6 cellular contexts compared by ENCODE assay signal in the genomic region with DNA sequence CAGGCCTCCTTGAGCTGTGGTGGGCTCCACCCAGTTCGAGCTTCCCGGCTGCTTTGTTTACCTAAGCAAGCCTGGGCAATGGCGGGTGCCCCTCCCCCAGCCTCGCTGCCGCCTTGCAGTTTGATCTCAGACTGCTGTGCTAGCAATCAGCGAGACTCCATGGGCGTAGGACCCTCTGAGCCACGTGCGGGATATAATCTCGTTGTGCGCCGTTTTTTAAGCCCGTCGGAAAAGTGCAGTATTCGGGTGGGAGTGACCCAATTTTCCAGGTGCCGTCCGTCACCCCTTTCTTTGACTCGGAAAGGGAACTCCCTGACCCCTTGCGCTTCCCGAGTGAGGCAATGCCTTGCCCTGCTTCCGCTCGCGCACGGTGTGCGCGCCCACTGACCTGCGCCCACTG.
DNase-seq lines count a peak whose midpoint lies in the region; FAIRE-seq and TF ChIP-seq lines count a peak whose summit lies in the region.
"Not testable (repeated sequence)": the region's sequence is repeated elsewhere in the genome, so short reads cannot be mapped to it uniquely, and the experiment has no call there.

No MANE protein-coding gene starts in this region.

- not testable (repeated sequence) for H3K36me3 Mint-ChIP-seq in neural crest cell (ENCODE audit: low read depth)

- not testable (repeated sequence) for H3K9me3 ChIP-seq in HUES64 (ENCODE audit: insufficient read depth, low read depth, low read length); H1 (ENCODE audit: insufficient read depth in 2 of 2, low read depth in 1 of 2, low read length in 1 of 2); iPS DF 6.9 (ENCODE audit: control insufficient read depth, insufficient read depth, low read length)

- CTCF ChIA-PET in HEK293T (lab: Yijun Ruan, JAX): not testable (repeated sequence)
- CTCF ChIA-PET in H1 (lab: Charles Lee; ENCODE audit: partially characterized antibody): interaction anchor here (1.6 to 1.8 kb wide), 3 partner anchors 9 to 21 kb away, joined by 4 read pairs; no protein-coding TSS in a partner anchor

- not testable (repeated sequence) for H4K5ac ChIP-seq in H1 (ENCODE audit: insufficient read length, low read depth, low read length)

- not testable (repeated sequence) for H2BK20ac ChIP-seq in H1 (ENCODE audit: low read length)

- not testable (repeated sequence) for TF ChIP-seq POLR2A in H1 (IDR thresholded peaks at IDR 0.05; ENCODE audit: control extremely low read depth in 1 of 2, low read depth in 2 of 2, low read length in 2 of 2)

- H4K8ac ChIP-seq in H1 (ENCODE audit: extremely low read depth, insufficient read depth, low read length): peak overlapping the region; percentile 25; the same call in 1 of the 2 replicates

- 15% methylated on average over 24 of the region's 27 CpGs for WGBS in HUES64
- WGBS in H1 (ENCODE audit: extremely low coverage in 1 of 2, insufficient coverage in 1 of 2, insufficient read length in 1 of 2, insufficient replicate concordance in 2 of 2, low coverage in 1 of 2, low lambda C conversion rate in 2 of 2, missing lambda C conversion rate in 1 of 2), 2 experiments: 54% methylated on average over 21 of the region's 27 CpGs; no CpG with 5 or more reads in 1 of the 2 experiments
- no CpG with 5 or more reads among the region's 27 CpGs for WGBS in iPS DF 6.9 (ENCODE audit: insufficient coverage, insufficient read length)

- not testable (repeated sequence) for H3K18ac ChIP-seq in H1 (ENCODE audit: extremely low read depth, low read length)

- H3K4me1 Mint-ChIP-seq in neural crest cell: peaks cover 18% of the 10 kb centered on the region

- TF ChIP-seq RAD21 in H1 (IDR thresholded peaks at IDR 0.05 in 1 of 2, conservative IDR thresholded peaks at IDR 0.05 in 1 of 2; ENCODE audit: low read depth in 2 of 2, low read length in 2 of 2): not testable (repeated sequence)

- H2BK12ac ChIP-seq in H1 (ENCODE audit: low read depth, low read length): peak overlapping the region; percentile 94; the same call in 1 of the 2 replicates

- H3K27ac Mint-ChIP-seq in neural crest cell (ENCODE audit: unreplicated experiment): peak overlapping the region; percentile 92

- H3K9me3 Mint-ChIP-seq in neural crest cell: not testable (repeated sequence)

- not testable (repeated sequence) for H3K79me2 ChIP-seq in H1 (ENCODE audit: control insufficient read depth in 1 of 2, insufficient read depth in 2 of 2, low read length in 2 of 2)

- not testable (repeated sequence) for H3K14ac ChIP-seq in H1 (ENCODE audit: insufficient read length)

- not testable (repeated sequence) for DNase-seq in H7; HEK293T (ENCODE audit: extremely low spot score); iPS DF 6.9 (ENCODE audit: low read depth, low spot score); neural crest cell (ENCODE audit: low read depth, low spot score)
- DNase-seq in H1 (ENCODE audit: low read depth in 1 of 2, low spot score in 2 of 2): peak in 1 of 2 experiments; percentile 69

- H3K4me3 Mint-ChIP-seq in neural crest cell: peak overlapping the region; percentile 59

- not testable (repeated sequence) for H3K23me2 ChIP-seq in H1 (ENCODE audit: low read depth, low read length)

- H3K56ac ChIP-seq in H1 (replicated peaks; ENCODE audit: insufficient read length, low read depth, low read length): not testable (repeated sequence)

- not testable (repeated sequence) for H3K36me3 ChIP-seq in H7 (replicated peaks; ENCODE audit: control insufficient read depth, insufficient read depth, low read length); HUES64 (ENCODE audit: insufficient read depth, low read length); H1 (ENCODE audit: control insufficient read depth in 2 of 4, insufficient read depth in 4 of 4, low read length in 3 of 4); iPS DF 6.9 (ENCODE audit: control insufficient read depth, insufficient read depth, low read length)

- H2BK120ac ChIP-seq in H1 (replicated peaks; ENCODE audit: low read depth, low read length): not testable (repeated sequence)

- H3K9ac ChIP-seq in HUES64 (ENCODE audit: low read depth, low read length) (peak overlapping the region; percentile 56), H1 (replicated peaks in 1 of 4; ENCODE audit: extremely low read depth in 1 of 4, low read depth in 3 of 4, low read length in 3 of 4) (peak overlapping the region in 2 of 4 experiments; percentile 22 to 48; a peak in 3 of 7 replicates)

- not testable (repeated sequence) for H3K27me3 Mint-ChIP-seq in neural crest cell (ENCODE audit: low read depth)

- not testable (repeated sequence) for H3K27ac ChIP-seq in HUES64 (ENCODE audit: low read depth, low read length); H1 (ENCODE audit: low read depth, low read length); iPS DF 6.9 (ENCODE audit: low read length)

- H4K20me1 ChIP-seq in H1 (replicated peaks in 1 of 2; ENCODE audit: control insufficient read depth in 1 of 2, insufficient read depth in 2 of 2, low read length in 2 of 2): not testable (repeated sequence)

- H3K4me3 ChIP-seq in H7 (ENCODE audit: insufficient read depth, low read depth, low read length): peak overlapping the region; percentile 22
- H3K4me3 ChIP-seq in HUES64 (ENCODE audit: low read length): peak overlapping the region; percentile 49
- peak overlapping the region in 2 of 4 experiments; percentile 29 to 36; a peak in 2 of 8 replicates for H3K4me3 ChIP-seq in H1 (ENCODE audit: extremely low read depth in 1 of 4, insufficient read depth in 2 of 4, low read depth in 3 of 4, low read length in 4 of 4)
- peak overlapping the region; percentile 14; the same call in 1 of the 2 replicates for H3K4me3 ChIP-seq in iPS DF 6.9 (ENCODE audit: low read length)

- H3K23ac ChIP-seq in H1 (ENCODE audit: insufficient read length): not testable (repeated sequence)

- not testable (repeated sequence) for H2AFZ ChIP-seq in H1 (ENCODE audit: low read length)

- not testable (repeated sequence) for H2BK15ac ChIP-seq in H1 (ENCODE audit: low read length)

- POLR2A ChIA-PET in HEK293T (lab: Yijun Ruan, JAX): interaction anchor here (1.4 kb wide), 1 partner anchor 10 kb away, joined by 3 read pairs; no protein-coding TSS in a partner anchor
- POLR2A ChIA-PET in H1 (lab: Charles Lee; ENCODE audit: partially characterized antibody): interaction anchor here (0.7 to 0.8 kb wide), 2 partner anchors 11 to 13 kb away, joined by 3 to 4 read pairs; no protein-coding TSS in a partner anchor

- not testable (repeated sequence) for H2BK5ac ChIP-seq in H1 (ENCODE audit: low read depth, low read length)

- H3K27me3 ChIP-seq in H7 (ENCODE audit: control insufficient read depth, insufficient read depth, low read length); HUES64 (ENCODE audit: insufficient read depth, low read length); H1 (replicated peaks in 1 of 4; ENCODE audit: control insufficient read depth in 3 of 4, extremely low read depth in 1 of 4, insufficient read depth in 3 of 4, low read length in 3 of 4); iPS DF 6.9 (ENCODE audit: control insufficient read depth, insufficient read depth, low read length): not testable (repeated sequence)

- H3K79me1 ChIP-seq in H1 (ENCODE audit: low read depth, low read length): not testable (repeated sequence)

- not testable (repeated sequence) for H4K91ac ChIP-seq in H1 (replicated peaks; ENCODE audit: insufficient read length, low read length)

- peak overlapping the region; percentile 42 to 69; a peak in 3 of 4 replicates for H3K4me2 ChIP-seq in H1 (ENCODE audit: insufficient read depth in 1 of 2, low read depth in 2 of 2, low read length in 2 of 2)

- H2AK5ac ChIP-seq in H1 (ENCODE audit: low read depth, low read length): not testable (repeated sequence)

- H3K4me1 ChIP-seq in HUES64 (ENCODE audit: insufficient read depth, low read length): peaks cover 12% of the 10 kb centered on the region; the same call in 1 of the 2 replicates
- H3K4me1 ChIP-seq in H1 (replicated peaks in 1 of 4; ENCODE audit: control insufficient read depth in 3 of 4, insufficient read depth in 4 of 4, low read length in 3 of 4); iPS DF 6.9 (ENCODE audit: control insufficient read depth, insufficient read depth, low read length): not testable (repeated sequence)

- TF ChIP-seq EP300 in H1 (IDR thresholded peaks at IDR 0.05; ENCODE audit: borderline replicate concordance in 1 of 2, low read depth in 2 of 2, low read length in 2 of 2): not testable (repeated sequence)

- H3K4ac ChIP-seq in H1 (replicated peaks; ENCODE audit: insufficient read length, low read depth, low read length): not testable (repeated sequence)

- not testable (repeated sequence) for FAIRE-seq in H1 (lab: Jason Lieb, UNC)

- not testable (repeated sequence) for TF ChIP-seq CTCF in H1 (IDR thresholded peaks at IDR 0.05; ENCODE audit: control extremely low read depth in 1 of 3, insufficient read depth in 1 of 3, low read depth in 1 of 3, low read length in 3 of 3); neural crest cell (conservative IDR thresholded peaks at IDR 0.05)

TF ChIP-seq in HEK293T, 16 proteins besides CTCF, POLR2A, EP300 and RAD21:
- peak; percentile 69 for TF ChIP-seq L3MBTL2 (conservative IDR thresholded peaks at IDR 0.05)
